23 cellular contexts compared by ENCODE assay signal in genomic region chr11:78607691-78608090, GRCh38.
"Had no signal": no experiment of that assay in that cellular context is flagged by ENCODE, and none has a peak within 500 bp of the region (broad histone marks: within the 10 kb centered on the region; RNA-seq: fewer than 3 reads in every experiment).

No MANE protein-coding gene starts in this region.

- H3K9me3 Mint-ChIP-seq: natural killer cell; neural progenitor cell; stimulated activated effector memory CD8-positive, alpha-beta T cell treated with anti-CD3 and anti-CD28 coated beads, Interleukin-12 subunit alpha, Interleukin-12 subunit beta, amount 100 ng/mL, for 72 hours; type B pancreatic cell had no signal

- DNase-seq: dermis blood vessel endothelial cell; effector memory CD4-positive, alpha-beta T cell; hypothalamus; immature natural killer cell; islet precursor cell; left ventricle myocardium superior; lower lobe of right lung; natural killer cell; stimulated activated CD4-positive, alpha-beta T cell treated with anti-CD3 and anti-CD28 coated beads, Interleukin-12 subunit alpha, Interleukin-12 subunit beta, amount 100 ng/mL, for 4 hours; stimulated activated CD4-positive, alpha-beta T cell treated with anti-CD3 and anti-CD28 coated beads, Interleukin-2, amount 100 ng/mL, for 24 hours; stimulated activated CD4-positive, alpha-beta T cell treated with anti-CD3 and anti-CD28 coated beads, Interleukin-4, amount 100 ng/mL, for 24 hours; stimulated activated naive CD4-positive, alpha-beta T cell treated with Interleukin-2 at 50 U/mL for 16 hours; substantia nigra; testis; tibial artery had no signal

- H3K4me3 Mint-ChIP-seq: immature natural killer cell; natural killer cell; neural progenitor cell; stimulated activated effector memory CD8-positive, alpha-beta T cell treated with anti-CD3 and anti-CD28 coated beads, Interleukin-12 subunit alpha, Interleukin-12 subunit beta, amount 100 ng/mL, for 72 hours; type B pancreatic cell had no signal

- H3K36me3 ChIP-seq: lower lobe of right lung, neural progenitor cell, prostate gland, right atrium auricular region, tibial artery had no signal

- H3K4me1 Mint-ChIP-seq: immature natural killer cell; natural killer cell; neural progenitor cell; stimulated activated effector memory CD8-positive, alpha-beta T cell treated with anti-CD3 and anti-CD28 coated beads, Interleukin-12 subunit alpha, Interleukin-12 subunit beta, amount 100 ng/mL, for 72 hours had no signal

- H3K27me3 ChIP-seq: neural progenitor cell, right atrium auricular region, testis had no signal

- H3K4me3 ChIP-seq: coronary artery, lower lobe of right lung, neural progenitor cell, prostate gland, right atrium auricular region, smooth muscle cell, testis, tibial artery had no signal

- H3K27me3 Mint-ChIP-seq: type B pancreatic cell had no signal

- ATAC-seq: left ventricle myocardium superior; lower lobe of right lung; natural killer cell; sciatic nerve; stimulated activated effector memory CD8-positive, alpha-beta T cell treated with anti-CD3 and anti-CD28 coated beads, Interleukin-12 subunit alpha, Interleukin-12 subunit beta, amount 100 ng/mL, for 72 hours had no signal

- H3K9ac ChIP-seq: neural progenitor cell had no signal

- H3K36me3 Mint-ChIP-seq: immature natural killer cell; natural killer cell; neural progenitor cell; stimulated activated effector memory CD8-positive, alpha-beta T cell treated with anti-CD3 and anti-CD28 coated beads, Interleukin-12 subunit alpha, Interleukin-12 subunit beta, amount 100 ng/mL, for 72 hours; type B pancreatic cell had no signal

- H3K27ac ChIP-seq: coronary artery, lower lobe of right lung, neural progenitor cell, prostate gland, right atrium auricular region, testis, tibial artery had no signal

- H3K27ac Mint-ChIP-seq: immature natural killer cell; natural killer cell; neural progenitor cell; stimulated activated effector memory CD8-positive, alpha-beta T cell treated with anti-CD3 and anti-CD28 coated beads, Interleukin-12 subunit alpha, Interleukin-12 subunit beta, amount 100 ng/mL, for 72 hours; type B pancreatic cell had no signal

- H3K4me1 ChIP-seq: lower lobe of right lung, neural progenitor cell, prostate gland, right atrium auricular region, testis, tibial artery had no signal

- H3K9me3 ChIP-seq: lower lobe of right lung, prostate gland, right atrium auricular region, testis had no signal
